9 cellular contexts compared by ENCODE assay signal in the genomic region with DNA sequence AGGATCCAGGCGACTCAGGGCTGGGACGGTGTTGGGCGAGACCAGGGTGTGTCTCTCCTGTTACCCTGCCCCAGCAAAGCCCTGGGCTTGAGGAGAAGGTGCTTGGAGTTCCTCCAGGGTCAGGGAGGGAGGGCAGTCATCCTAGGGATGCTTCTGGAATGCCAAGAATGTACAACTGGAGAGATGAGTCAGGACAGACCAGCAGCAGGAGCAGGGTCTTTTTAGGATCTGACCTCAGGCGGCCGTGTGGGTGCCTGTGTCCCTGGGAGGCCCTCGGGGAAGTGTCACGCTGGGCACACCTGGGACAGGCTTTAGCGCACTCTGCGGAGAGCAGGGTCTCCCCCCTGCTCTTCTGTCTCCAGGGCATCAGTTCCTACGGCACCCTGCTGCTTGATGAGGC. TPM values are rescaled to one million over a fixed set of nuclear protein-coding genes. Genes with fewer than 3 reads are reported as not detected.
DNase-seq lines count a peak whose midpoint lies in the region; ATAC-seq and TF ChIP-seq lines count a peak whose summit lies in the region.
"Had no signal": no experiment of that assay in that cellular context is flagged by ENCODE, and none has a peak within 500 bp of the region (broad histone marks: within the 10 kb centered on the region; RNA-seq: fewer than 3 reads in every experiment).

No MANE protein-coding gene starts in this region.

- peaks cover 66% of the 10 kb centered on the region for H3K4me1 ChIP-seq in mesodermal cell (ENCODE audit: control insufficient read depth, insufficient read depth, low read length, poor library complexity, severe bottlenecking)
- peaks cover 0 to 17% of the 10 kb centered on the region in 2 donors for H3K4me1 ChIP-seq in naive thymus-derived CD4-positive, alpha-beta T cell (ENCODE audit: control insufficient read depth in 2 of 2, insufficient read depth in 2 of 2, low read length in 2 of 2)

- intact Hi-C loops in dorsolateral prefrontal cortex (cut with DNase I), result no loop called here
- intact Hi-C loops in naive thymus-derived CD4-positive, alpha-beta T cell (cut with micrococcal nuclease), result no loop called here

- no peaks in the 10 kb centered on the region for H3K27me3 ChIP-seq in dorsolateral prefrontal cortex
- H3K27me3 ChIP-seq in naive thymus-derived CD4-positive, alpha-beta T cell (ENCODE audit: control insufficient read depth in 2 of 2, insufficient read depth in 2 of 2, low read length in 2 of 2), result no peaks in the 10 kb centered on the region

- CTCF ChIA-PET in naive thymus-derived CD4-positive, alpha-beta T cell (lab: Charles Lee), result no interaction called here

- no peak overlapping the region for H3K4me3 Mint-ChIP-seq in naive thymus-derived CD4-positive, alpha-beta T cell

- POLR2A ChIA-PET in naive thymus-derived CD4-positive, alpha-beta T cell (lab: Charles Lee), result interaction anchor here (0.8 kb wide), 1 partner anchor 57 kb away, joined by 3 read pairs; no protein-coding TSS in a partner anchor

- H3K4me3 ChIP-seq in dorsolateral prefrontal cortex (no peak overlapping the region), mesodermal cell (ENCODE audit: extremely low read depth, insufficient read depth, low read length, poor library complexity, severe bottlenecking) (no peak overlapping the region)
- H3K4me3 ChIP-seq in naive thymus-derived CD4-positive, alpha-beta T cell (ENCODE audit: low read length), result no peak overlapping the region

- DNase-seq in AG08395 (ENCODE audit: low spot score) (peak; percentile 92), M059J (ENCODE audit: low read depth) (peak; percentile 98), dorsolateral prefrontal cortex (no peak), MV-4-11 (lab: John Stamatoyannopoulos, UW) (no peak)
- no peak for DNase-seq in naive thymus-derived CD4-positive, alpha-beta T cell
- DNase-seq: NCI-H524 treated with DMSO at 0.1 percent for 48 hours had no signal

- WGBS in mesodermal cell (ENCODE audit: insufficient coverage in 2 of 2), 2 experiments, result 41 to 54% methylated on average over 9 to 10 of the region's 10 CpGs

- peaks cover 9% of the 10 kb centered on the region for H3K36me3 ChIP-seq in mesodermal cell (ENCODE audit: control insufficient read depth, insufficient read depth, low read length)
- peaks cover 0 to 6% (median 0%) of the 10 kb centered on the region in 3 experiments for H3K36me3 ChIP-seq in naive thymus-derived CD4-positive, alpha-beta T cell (ENCODE audit: control insufficient read depth in 2 of 3, insufficient read depth in 3 of 3, low read length in 3 of 3)

- peaks cover 15 to 28% (median 22%) of the 10 kb centered on the region in 7 donors for H3K4me1 Mint-ChIP-seq in naive thymus-derived CD4-positive, alpha-beta T cell

- H3K27ac ChIP-seq in dorsolateral prefrontal cortex (peak overlapping the region in 54 of 59 donors; percentile 14 to 99 (median 94)), mesodermal cell (ENCODE audit: low read depth, low read length, severe bottlenecking) (peak overlapping the region; percentile 84)
- H3K27ac ChIP-seq in naive thymus-derived CD4-positive, alpha-beta T cell (ENCODE audit: low read depth, low read length), result no peak overlapping the region

- H3K9me3 ChIP-seq in mesodermal cell (ENCODE audit: control insufficient read depth, low read length), result no peaks in the 10 kb centered on the region
- H3K9me3 ChIP-seq in naive thymus-derived CD4-positive, alpha-beta T cell (ENCODE audit: control insufficient read depth in 2 of 3, low read length in 3 of 3), result no peaks in the 10 kb centered on the region

- no peak for TF ChIP-seq CTCF in dorsolateral prefrontal cortex (IDR thresholded peaks at IDR 0.05 in 54 of 56, conservative IDR thresholded peaks at IDR 0.05 in 2 of 56; ENCODE audit: low read depth in 1 of 56, partially characterized antibody in 56 of 56)

- ATAC-seq in GM19455 (IDR thresholded peaks at IDR 0.05; ENCODE audit: unreplicated experiment) (no peak), HG02938 (IDR thresholded peaks at IDR 0.05; ENCODE audit: unreplicated experiment) (no peak)
- ATAC-seq in naive thymus-derived CD4-positive, alpha-beta T cell, result no peak

- peaks cover 0 to 6% (median 0%) of the 10 kb centered on the region in 5 donors for H3K36me3 Mint-ChIP-seq in naive thymus-derived CD4-positive, alpha-beta T cell

- no peaks in the 10 kb centered on the region for H3K27me3 Mint-ChIP-seq in naive thymus-derived CD4-positive, alpha-beta T cell

- H3K9me3 Mint-ChIP-seq in naive thymus-derived CD4-positive, alpha-beta T cell, result no peaks in the 10 kb centered on the region

- H3K27ac Mint-ChIP-seq in naive thymus-derived CD4-positive, alpha-beta T cell, result no peak overlapping the region

RNA-seq across cellular contexts. Expression of a gene that starts 8.2 kb away (rescaled TPM):
- 39.3 and 69.0 TPM in 2 replicates for total RNA-seq in M059J (2014; rRNA removed; shearing (Covaris generic))
- total RNA-seq in dorsolateral prefrontal cortex, result 100 to 1,000 TPM; 135 to 968 (median 301) TPM
- polyA plus RNA-seq in mesodermal cell (2013, experiment 1 of 2), result 57.6 TPM
- polyA plus RNA-seq in mesodermal cell (2013, experiment 2 of 2), result 44.7 TPM
- 10 to 100 TPM in 3 of 5 experiments, 1 to 10 TPM in 2; 1.4 to 16.7 (median 11.5) TPM for total RNA-seq in naive thymus-derived CD4-positive, alpha-beta T cell
- polyA plus RNA-seq in naive thymus-derived CD4-positive, alpha-beta T cell, result not detected

RNA-seq across cellular contexts. Expression of a gene that starts 47.7 kb away (rescaled TPM):
- total RNA-seq in M059J (2014; rRNA removed; shearing (Covaris generic)), result 0.86 TPM in 1 of 2 replicates, not detected in the other
- total RNA-seq in dorsolateral prefrontal cortex, result 10 to 100 TPM in 117 of 120 experiments, 1 to 10 TPM in 3; 5.0 to 52.7 (median 20.4) TPM
- not detected for polyA plus RNA-seq in mesodermal cell (2013, experiment 1 of 2)
- not detected for polyA plus RNA-seq in mesodermal cell (2013, experiment 2 of 2)
- total RNA-seq in naive thymus-derived CD4-positive, alpha-beta T cell, result 1 to 10 TPM in 1 of 5 experiments, under 1 TPM in 2, not detected in 2; 0.38 to 1.1 (median 0.50) TPM
- polyA plus RNA-seq in naive thymus-derived CD4-positive, alpha-beta T cell, result not detected

Comparison
In these comparisons a context has a peak if more than half of its experiments do, and no peak if none do; other contexts are left out.
1. DNase-seq: peak in AG08395 (single experiment) and M059J (single experiment); none in dorsolateral prefrontal cortex (0 of 10), MV-4-11 (single experiment) and naive thymus-derived CD4-positive, alpha-beta T cell (0 of 9).